In genomic region chr17:416293-417206, GRCh38 we compare ENCODE assay signal across 8 cellular contexts. TPM values are rescaled to one million over a fixed set of nuclear protein-coding genes. Genes with fewer than 3 reads are reported as not detected.
A peak's percentile ranks its signal among the peaks of the same experiment; 100 is the strongest.
DNase-seq lines count a peak whose midpoint lies in the region; ATAC-seq and TF ChIP-seq lines count a peak whose summit lies in the region.

No MANE protein-coding gene starts in this region.

- H3K36me3 ChIP-seq in prostate gland: no peaks in the 10 kb centered on the region

- H3K9me3 ChIP-seq in prostate gland: no peaks in the 10 kb centered on the region

- TF ChIP-seq POLR2A in prostate gland (IDR thresholded peaks at IDR 0.05): no peak

- H3K4me1 ChIP-seq in prostate gland (replicated peaks): no peaks in the 10 kb centered on the region

- DNase-seq in activated CD4-positive, alpha-beta T cell treated with anti-CD3 and anti-CD28 coated beads for 1 hour: peak; percentile 21
- DNase-seq in kidney tubule cell (ENCODE audit: low spot score) (peak; percentile 65), prostate gland (ENCODE audit: low spot score) (no peak), NCI-H526 (lab: John Stamatoyannopoulos, UW) (no peak), amygdala (lab: John Stamatoyannopoulos, UW) (no peak), cardiac septum (ENCODE audit: low spot score) (no peak)

- 81% methylated on average over 22 of the region's 23 CpGs for WGBS in prostate gland

- H3K27ac ChIP-seq in prostate gland: no peak overlapping the region

- H3K27me3 ChIP-seq in prostate gland (replicated peaks; ENCODE audit: insufficient read depth): no peaks in the 10 kb centered on the region

- intact Hi-C loops in prostate gland (cut with DNase I): no loop called here
- intact Hi-C loops in cardiac septum (cut with DNase I): no loop called here

- no peak for TF ChIP-seq CTCF in prostate gland (IDR thresholded peaks at IDR 0.05)

- H3K4me3 ChIP-seq in GM08714 (ENCODE audit: low read length) (peak overlapping the region; percentile 55; the same call in 1 of the 2 replicates), prostate gland (no peak overlapping the region)

- peak; percentile 78 for ATAC-seq in HG02588 (IDR thresholded peaks at IDR 0.05; ENCODE audit: unreplicated experiment)

RNA-seq across cellular contexts. Expression of gene RFLNB, which starts 29.2 kb away (rescaled TPM):
- total RNA-seq in prostate gland (10 to 100 TPM in 1 of 2 donors, 1 to 10 TPM in 1; 3.9 to 10.2 TPM), cardiac septum (9.0 TPM)

Comparison
In these comparisons a context has a peak if more than half of its experiments do, and no peak if none do; other contexts are left out.
1. DNase-seq: peak in activated CD4-positive, alpha-beta T cell treated with anti-CD3 and anti-CD28 coated beads for 1 hour (single experiment) and kidney tubule cell (single experiment); none in prostate gland (single experiment), NCI-H526 (0 of 2), amygdala (0 of 56) and cardiac septum (single experiment).